In the genomic region with DNA sequence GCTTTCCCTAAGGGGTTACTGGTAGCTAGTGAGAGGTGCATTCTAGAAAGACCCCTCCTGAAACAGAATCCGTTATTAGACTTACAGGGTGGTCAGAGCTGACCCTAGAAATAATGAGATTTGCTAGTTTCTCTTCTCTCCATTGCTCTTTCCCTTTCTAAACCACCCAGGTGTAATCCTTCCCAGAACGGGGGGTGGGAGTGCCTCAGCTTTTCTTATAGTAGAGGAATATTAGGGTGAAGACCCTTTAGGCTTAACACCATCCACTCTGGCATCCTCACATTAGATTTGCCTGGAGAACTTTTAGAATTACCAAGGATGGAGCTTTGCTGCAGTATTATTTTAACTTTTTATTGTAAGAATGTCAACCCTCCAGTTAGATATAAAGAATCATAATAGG, we compare ENCODE assay signal across 20 cellular contexts. TPM values are rescaled to one million over a fixed set of nuclear protein-coding genes. Genes with fewer than 3 reads are reported as not detected.
DNase-seq lines count a peak whose midpoint lies in the region; ATAC-seq and TF ChIP-seq lines count a peak whose summit lies in the region.
"Had no signal": no experiment of that assay in that cellular context is flagged by ENCODE, and none has a peak within 500 bp of the region (broad histone marks: within the 10 kb centered on the region; RNA-seq: fewer than 3 reads in every experiment).

No MANE protein-coding gene starts in this region.

- ATAC-seq in SK-N-SH treated with all-trans-retinoic acid at 6 μM for 48 hours (no peak), HG02571 (IDR thresholded peaks at IDR 0.05; ENCODE audit: unreplicated experiment) (no peak)
- ATAC-seq: GM12878, GM23338, HCT116 had no signal

- H3F3A ChIP-seq in neural progenitor cell (ENCODE audit: low read depth), result no peaks in the 10 kb centered on the region

- H3K9me3 Mint-ChIP-seq in neural progenitor cell (peaks cover 2% of the 10 kb centered on the region), type B pancreatic cell (no peaks in the 10 kb centered on the region)
- H3K9me3 Mint-ChIP-seq: CD14-positive monocyte; CD4-positive, alpha-beta T cell; CD8-positive, alpha-beta memory T cell; GM23338; H9 had no signal

- H3K27me3 ChIP-seq in neural progenitor cell, result peaks cover 18% of the 10 kb centered on the region
- H3K27me3 ChIP-seq: BLaER1 treated with 17β-estradiol and CSF1 and Interleukin-3, amounts not matched to agents 10 nM and 100 nM had no signal

- no peaks in the 10 kb centered on the region for H3K79me2 ChIP-seq in neural progenitor cell (ENCODE audit: low read depth)

- no peak overlapping the region for H3K9ac ChIP-seq in neural progenitor cell
- H3K9ac ChIP-seq: BLaER1 treated with 17β-estradiol and CSF1 and Interleukin-3, amounts not matched to agents 10 nM and 100 nM had no signal

- H3K36me3 Mint-ChIP-seq in neural progenitor cell (no peaks in the 10 kb centered on the region), type B pancreatic cell (no peaks in the 10 kb centered on the region)
- H3K36me3 Mint-ChIP-seq: CD14-positive monocyte had no signal

- TF ChIP-seq CTCF in neural progenitor cell (IDR thresholded peaks at IDR 0.05), result no peak
- no peak for TF ChIP-seq CTCF in type B pancreatic cell (conservative IDR thresholded peaks at IDR 0.05)

- H3K27ac Mint-ChIP-seq in neural progenitor cell (peak overlapping the region; percentile 22), type B pancreatic cell (no peak overlapping the region)
- H3K27ac Mint-ChIP-seq: CD4-positive, alpha-beta T cell; CD8-positive, alpha-beta memory T cell; GM23338; H9 had no signal

- no peaks in the 10 kb centered on the region for H3K36me3 ChIP-seq in neural progenitor cell
- H3K36me3 ChIP-seq: BE2C; BLaER1 treated with 17β-estradiol and CSF1 and Interleukin-3, amounts not matched to agents 10 nM and 100 nM had no signal

- H3K4me3 ChIP-seq in neural progenitor cell, result no peak overlapping the region
- H3K4me3 ChIP-seq: BLaER1 treated with 17β-estradiol and CSF1 and Interleukin-3, amounts not matched to agents 10 nM and 100 nM; GM12878; GM23338 had no signal

- no peaks in the 10 kb centered on the region for H4K20me1 ChIP-seq in neural progenitor cell (ENCODE audit: low read depth)
- H4K20me1 ChIP-seq: BLaER1 treated with 17β-estradiol and CSF1 and Interleukin-3, amounts not matched to agents 10 nM and 100 nM had no signal

- no peak overlapping the region for H3K27ac ChIP-seq in neural progenitor cell
- H3K27ac ChIP-seq: BLaER1 treated with 17β-estradiol and CSF1 and Interleukin-3, amounts not matched to agents 10 nM and 100 nM had no signal

- no peak overlapping the region for H3K4me2 ChIP-seq in neural progenitor cell
- H3K4me2 ChIP-seq: BLaER1 treated with 17β-estradiol and CSF1 and Interleukin-3, amounts not matched to agents 10 nM and 100 nM; GM23338 had no signal

- H3K27me3 Mint-ChIP-seq in neural progenitor cell (ENCODE audit: insufficient read depth, low read depth), result peaks cover 6% of the 10 kb centered on the region
- no peaks in the 10 kb centered on the region for H3K27me3 Mint-ChIP-seq in type B pancreatic cell

- DNase-seq in GM03348 (ENCODE audit: low spot score), result peak; percentile 1
- DNase-seq in ecto neural progenitor cell (ENCODE audit: low spot score), result peak; percentile 1
- DNase-seq in neural progenitor cell (ENCODE audit: low spot score), result no peak
- peak; percentile 15 for DNase-seq in type B pancreatic cell (ENCODE audit: extremely low spot score, unreplicated experiment)
- DNase-seq in DMS 273 treated with DMSO at 0.1 percent for 48 hours (lab: John Stamatoyannopoulos, UW), result no peak
- DNase-seq: AML-193; BE2C; CD4-positive, alpha-beta T cell; CD8-positive, alpha-beta memory T cell; DMS53; DND-41; H9 had no signal

- H2AFZ ChIP-seq in neural progenitor cell (replicated peaks), result no peak overlapping the region
- H2AFZ ChIP-seq: GM23338 had no signal

- H3K4me3 Mint-ChIP-seq in neural progenitor cell, result no peak overlapping the region
- H3K4me3 Mint-ChIP-seq in type B pancreatic cell, result no peak overlapping the region
- H3K4me3 Mint-ChIP-seq: CD14-positive monocyte; CD4-positive, alpha-beta T cell; CD8-positive, alpha-beta memory T cell; GM23338; H9 had no signal

- H3K4me1 Mint-ChIP-seq in neural progenitor cell, result peaks cover 24% of the 10 kb centered on the region
- peaks cover 18% of the 10 kb centered on the region for H3K4me1 Mint-ChIP-seq in type B pancreatic cell (ENCODE audit: unreplicated experiment)
- H3K4me1 Mint-ChIP-seq: CD14-positive monocyte had no signal

- H3K4me1 ChIP-seq in neural progenitor cell, result no peaks in the 10 kb centered on the region
- H3K4me1 ChIP-seq: BE2C had no signal

- H3K9me3 ChIP-seq in neural progenitor cell (ENCODE audit: low read depth), result no peaks in the 10 kb centered on the region
- H3K9me3 ChIP-seq: BE2C; BLaER1 treated with 17β-estradiol and CSF1 and Interleukin-3, amounts not matched to agents 10 nM and 100 nM had no signal

TF ChIP-seq in SK-N-SH treated with all-trans-retinoic acid at 6 μM for 48 hours, 23 proteins besides CTCF, POLR2A, EP300 and RAD21:
- TF ChIP-seq ZNF70 (CRISPR knock-in tag; IDR thresholded peaks at IDR 0.05) (no peak), BACH2 (CRISPR knock-in tag; IDR thresholded peaks at IDR 0.05; ENCODE audit: borderline replicate concordance) (no peak), GLIS3 (CRISPR knock-in tag; IDR thresholded peaks at IDR 0.05) (no peak), SNAI2 (CRISPR knock-in tag; IDR thresholded peaks at IDR 0.05) (no peak), ARNTL (CRISPR knock-in tag; IDR thresholded peaks at IDR 0.05; ENCODE audit: borderline replicate concordance, low read depth) (no peak), OSR1 (CRISPR knock-in tag; IDR thresholded peaks at IDR 0.05) (no peak), TCF4 (CRISPR knock-in tag; IDR thresholded peaks at IDR 0.05; ENCODE audit: borderline replicate concordance) (no peak), ISL1 (CRISPR knock-in tag; IDR thresholded peaks at IDR 0.05) (no peak), CSDC2 (CRISPR knock-in tag; IDR thresholded peaks at IDR 0.05) (no peak), TOX (CRISPR knock-in tag; IDR thresholded peaks at IDR 0.05; ENCODE audit: borderline replicate concordance) (no peak)
- TF ChIP-seq, protein P1, sequence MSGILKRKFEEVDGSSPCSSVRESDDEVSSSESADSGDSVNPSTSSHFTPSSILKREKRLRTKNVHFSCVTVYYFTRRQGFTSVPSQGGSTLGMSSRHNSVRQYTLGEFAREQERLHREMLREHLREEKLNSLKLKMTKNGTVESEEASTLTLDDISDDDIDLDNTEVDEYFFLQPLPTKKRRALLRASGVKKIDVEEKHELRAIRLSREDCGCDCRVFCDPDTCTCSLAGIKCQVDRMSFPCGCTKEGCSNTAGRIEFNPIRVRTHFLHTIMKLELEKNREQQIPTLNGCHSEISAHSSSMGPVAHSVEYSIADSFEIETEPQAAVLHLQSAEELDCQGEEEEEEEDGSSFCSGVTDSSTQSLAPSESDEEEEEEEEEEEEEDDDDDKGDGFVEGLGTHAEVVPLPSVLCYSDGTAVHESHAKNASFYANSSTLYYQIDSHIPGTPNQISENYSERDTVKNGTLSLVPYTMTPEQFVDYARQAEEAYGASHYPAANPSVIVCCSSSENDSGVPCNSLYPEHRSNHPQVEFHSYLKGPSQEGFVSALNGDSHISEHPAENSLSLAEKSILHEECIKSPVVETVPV (CRISPR knock-in tag; IDR thresholded peaks at IDR 0.05), result no peak

RNA-seq across cellular contexts. Expression of a gene that starts 49.4 kb away (rescaled TPM):
- total RNA-seq in neural progenitor cell (ENCODE audit: low replicate concordance), result 0.15 and 0.19 TPM in 2 replicates
- total RNA-seq in type B pancreatic cell (ENCODE audit: low replicate concordance), result 0.72 and 1.1 TPM in 2 replicates
- total RNA-seq: A172; CD4-positive, alpha-beta T cell; CD8-positive, alpha-beta memory T cell; GM12878 had no signal

Comparison
In these comparisons a context has a peak if more than half of its experiments do, and no peak if none do; other contexts are left out.
1. DNase-seq: peak in GM03348 (single experiment), ecto neural progenitor cell (single experiment) and type B pancreatic cell (single experiment); none in neural progenitor cell (single experiment) and DMS 273 treated with DMSO at 0.1 percent for 48 hours (single experiment).